10 cellular contexts compared by ENCODE assay signal in the genomic region with DNA sequence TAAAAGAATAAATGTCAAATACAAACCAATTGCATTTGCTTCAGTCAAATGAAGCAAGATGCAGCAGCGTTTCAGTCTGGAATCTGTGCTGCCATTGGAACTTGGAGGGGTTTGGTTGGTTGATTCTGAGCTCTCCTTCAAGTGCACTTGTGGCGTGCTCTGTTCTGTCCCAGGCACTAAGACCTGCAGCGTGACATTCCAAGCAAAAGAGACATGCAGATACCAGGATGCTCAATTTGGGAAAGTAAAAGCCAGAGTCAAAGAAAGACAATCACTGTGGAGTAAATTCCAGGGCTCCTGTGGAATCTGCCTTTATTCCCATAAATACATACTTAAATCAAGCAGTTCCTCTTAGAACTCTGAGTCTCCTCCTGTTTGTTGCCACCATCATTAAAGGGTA.
"Had no signal": no experiment of that assay in that cellular context is flagged by ENCODE, and none has a peak within 500 bp of the region (broad histone marks: within the 10 kb centered on the region; RNA-seq: fewer than 3 reads in every experiment).

No MANE protein-coding gene starts in this region.

- ATAC-seq: activated T-helper 17 cell treated with anti-CD3 and anti-CD28 coated beads, Interleukin-2, amount 50 U/mL, for 72 hours; esophagus mucosa had no signal

- H3K4me1 ChIP-seq: right atrium auricular region had no signal

- H3K4me3 ChIP-seq: right atrium auricular region had no signal

- H3K9me3 ChIP-seq: right atrium auricular region had no signal

- DNase-seq: activated CD4-positive, alpha-beta T cell treated with anti-CD3 and anti-CD28 coated beads, Interleukin-2, amount 50 U/mL, for 1 hour; activated CD8-positive, alpha-beta memory T cell treated with anti-CD3 and anti-CD28 coated beads for 24 hours; activated naive CD4-positive, alpha-beta T cell treated with Interleukin-2 at 50 U/mL for 16 hours; aorta; naive B cell; stimulated activated CD4-positive, alpha-beta T cell treated with anti-CD3 and anti-CD28 coated beads, Interleukin-4, amount 100 ng/mL, for 24 hours; stimulated activated naive CD4-positive, alpha-beta T cell had no signal

- H3K36me3 ChIP-seq: right atrium auricular region had no signal

- H3K27me3 ChIP-seq: right atrium auricular region had no signal
